ENCODE assay signal across 1 cellular context in the genomic region with DNA sequence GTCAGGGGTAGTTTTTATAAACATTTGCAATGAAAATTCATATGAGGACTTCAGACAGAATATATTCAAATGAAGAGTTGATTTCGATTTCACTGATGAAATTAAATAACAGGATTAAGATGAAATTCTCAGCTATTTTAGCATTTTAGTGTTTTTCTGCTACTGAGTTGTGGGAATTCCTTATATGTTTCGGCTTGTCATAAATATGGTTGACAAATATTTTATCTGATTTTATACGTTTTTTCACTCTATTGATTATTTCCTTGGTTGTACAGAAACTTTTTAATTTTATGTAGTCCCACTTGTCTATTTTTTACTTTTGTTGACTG.
TF ChIP-seq lines count a peak whose summit lies in the region.

No MANE protein-coding gene starts in this region.

TF ChIP-seq in GM12878, 131 proteins besides CTCF, POLR2A, EP300 and RAD21 (continued from another document):
- no peak for TF ChIP-seq LARP7 (IDR thresholded peaks at IDR 0.05)
- peak; percentile 29; the same call in 1 of the 2 replicates for TF ChIP-seq RAD51 (IDR thresholded peaks at IDR 0.05)
- no peak for TF ChIP-seq STAT1 (conservative IDR thresholded peaks at IDR 0.05)
- no peak for TF ChIP-seq MTA2 (IDR thresholded peaks at IDR 0.05; ENCODE audit: low read depth)
